Comparison of ENCODE assay signal across 24 cellular contexts in the genomic region with DNA sequence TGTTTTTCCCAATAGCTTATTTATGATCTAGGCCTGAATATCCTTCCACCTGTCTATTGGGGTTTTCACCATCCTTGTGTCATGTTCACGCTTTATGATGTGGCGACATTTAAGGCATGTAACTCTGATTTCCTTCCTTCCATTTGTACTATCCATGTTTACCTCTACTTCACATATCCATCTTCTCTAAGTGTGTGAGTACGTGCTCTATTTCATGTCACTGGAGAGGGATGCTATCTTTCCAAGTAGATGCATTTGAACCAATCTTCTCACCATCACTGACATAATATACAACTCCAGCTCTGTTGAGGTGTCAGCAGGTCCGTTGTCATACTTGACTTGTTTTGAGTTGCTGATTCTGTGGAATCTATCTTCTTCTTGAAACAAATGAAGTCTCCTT.
"Had no signal": no experiment of that assay in that cellular context is flagged by ENCODE, and none has a peak within 500 bp of the region (broad histone marks: within the 10 kb centered on the region; RNA-seq: fewer than 3 reads in every experiment).

No MANE protein-coding gene starts in this region.

- H3K4me3 Mint-ChIP-seq: dendritic cell treated with granulocyte-macrophage colony-stimulating factor and Interleukin-4, amounts not matched to agents 40 ng/mL and 50 ng/mL, for 4 days; effector memory CD8-positive, alpha-beta T cell; endodermal cell had no signal

- H3K4me1 Mint-ChIP-seq: endodermal cell had no signal

- FAIRE-seq: endometrium, islet of Langerhans, keratinocyte had no signal

- H3K27me3 Mint-ChIP-seq: dendritic cell treated with granulocyte-macrophage colony-stimulating factor and Interleukin-4, amounts not matched to agents 40 ng/mL and 50 ng/mL, for 4 days had no signal

- H3K27ac Mint-ChIP-seq: dendritic cell treated with granulocyte-macrophage colony-stimulating factor and Interleukin-4, amounts not matched to agents 40 ng/mL and 50 ng/mL, for 4 days; effector memory CD8-positive, alpha-beta T cell; endodermal cell had no signal

- H3K9me3 Mint-ChIP-seq: dendritic cell treated with granulocyte-macrophage colony-stimulating factor and Interleukin-4, amounts not matched to agents 40 ng/mL and 50 ng/mL, for 4 days; effector memory CD8-positive, alpha-beta T cell; endodermal cell had no signal

- H3K4me1 ChIP-seq: colonic mucosa, esophagus squamous epithelium, gastrocnemius medialis, left lung, lower lobe of right lung had no signal

- DNase-seq: colonic mucosa; cortex of kidney; effector CD8-positive, alpha-beta T cell; effector memory CD8-positive, alpha-beta T cell; endodermal cell; erythroblast; esophagus squamous epithelium; foreskin melanocyte; gastrocnemius medialis; glutamatergic neuron; head of caudate nucleus; heart right ventricle; hippocampal formation; left cardiac atrium; left lung; left ventricle myocardium superior; lower lobe of right lung; mesendoderm; midbrain had no signal

- H3K36me3 ChIP-seq: colonic mucosa, esophagus squamous epithelium, gastrocnemius medialis, heart right ventricle, left lung, lower lobe of right lung had no signal

- H3K27ac ChIP-seq: colonic mucosa, epithelial cell of prostate, esophagus squamous epithelium, gastrocnemius medialis, heart right ventricle, left lung, lower lobe of right lung had no signal

- H3K27me3 ChIP-seq: colonic mucosa, esophagus squamous epithelium, gastrocnemius medialis, heart right ventricle, left lung had no signal

- H3K9me3 ChIP-seq: colonic mucosa, esophagus squamous epithelium, gastrocnemius medialis, heart right ventricle, left lung, lower lobe of right lung had no signal

- H3K4me3 ChIP-seq: colonic mucosa, esophagus squamous epithelium, gastrocnemius medialis, heart right ventricle, left lung, lower lobe of right lung had no signal
